Comparison of ENCODE assay signal across 1 cellular context in genomic region chr17:47959825-47960655, GRCh38.
TF ChIP-seq lines count a peak whose summit lies in the region.

No MANE protein-coding gene starts in this region.

TF ChIP-seq in K562, 482 proteins besides CTCF, POLR2A, EP300 and RAD21:
- TF ChIP-seq PBX2 (CRISPR knock-in tag; IDR thresholded peaks at IDR 0.05; ENCODE audit: low read depth) (no peak), PBX2 (tag; conservative IDR thresholded peaks at IDR 0.05; ENCODE audit: low read depth) (no peak), CHD1 (IDR thresholded peaks at IDR 0.05; ENCODE audit: low read length) (no peak), PKNOX1 (IDR thresholded peaks at IDR 0.05) (no peak), ZNF668 (CRISPR knock-in tag; IDR thresholded peaks at IDR 0.05) (no peak), CHD2 (IDR thresholded peaks at IDR 0.05; ENCODE audit: low read depth, low read length) (no peak), GTF2A2 (tag; IDR thresholded peaks at IDR 0.05) (no peak), SMAD1 (IDR thresholded peaks at IDR 0.05; ENCODE audit: low read depth, low read length, partially characterized antibody) (no peak), GTF3C2 (IDR thresholded peaks at IDR 0.05; ENCODE audit: borderline replicate concordance, extremely low read depth, insufficient read length) (no peak), RBM17 (IDR thresholded peaks at IDR 0.05; ENCODE audit: borderline replicate concordance, low read depth, low read length) (no peak), MNT (conservative IDR thresholded peaks at IDR 0.05) (no peak), POLR3G (IDR thresholded peaks at IDR 0.05; ENCODE audit: extremely low read depth, insufficient read length, insufficient replicate concordance) (no peak), ZNF77 (CRISPR knock-in tag; IDR thresholded peaks at IDR 0.05) (no peak), REST (CRISPR knock-in tag; IDR thresholded peaks at IDR 0.05; ENCODE audit: low read depth) (no peak), SLC30A9 (CRISPR knock-in tag; IDR thresholded peaks at IDR 0.05) (no peak), ZNF12 (CRISPR knock-in tag; IDR thresholded peaks at IDR 0.05) (no peak), TRIM24 (IDR thresholded peaks at IDR 0.05) (no peak)
